Comparison of ENCODE assay signal across 8 cellular contexts in genomic region chr6:125789576-125790402, GRCh38. TPM values are rescaled to one million over a fixed set of nuclear protein-coding genes. Genes with fewer than 3 reads are reported as not detected.
DNase-seq lines count a peak whose midpoint lies in the region; ATAC-seq lines count a peak whose summit lies in the region.

No MANE protein-coding gene starts in this region.

- in situ Hi-C loops in Caki2 (cut with HindIII; ENCODE audit: low pct_unique_long_range_greater_than_20kb, low sequenced_read_pairs), result no loop called here

- H3K9me3 Mint-ChIP-seq in IgD-negative memory B cell, result no peaks in the 10 kb centered on the region

- DNase-seq in Caki2 (ENCODE audit: low read depth) (peak; percentile 74), OCI-M2 (lab: John Stamatoyannopoulos, UW; ENCODE audit: unreplicated experiment) (peak; percentile 63), globus pallidus (ENCODE audit: low spot score) (peak; percentile 81), nucleus accumbens (lab: John Stamatoyannopoulos, UW) (peak in 54 of 56 donors; percentile 9 to 89 (median 66))
- peak; percentile 47 for DNase-seq in activated naive CD4-positive, alpha-beta T cell treated with Interleukin-2 at 50 U/mL for 16 hours

- H3K36me3 Mint-ChIP-seq in IgD-negative memory B cell, result peaks cover 5% of the 10 kb centered on the region

- ATAC-seq in GM21515 (IDR thresholded peaks at IDR 0.05; ENCODE audit: unreplicated experiment) (peak; percentile 20), esophagus mucosa (no peak)

- H3K27me3 Mint-ChIP-seq in IgD-negative memory B cell, result no peaks in the 10 kb centered on the region

- H3K4me1 Mint-ChIP-seq in IgD-negative memory B cell, result peaks cover 29 to 47% (median 37%) of the 10 kb centered on the region in 3 donors

- peak overlapping the region; percentile 86 to 95 (median 91) for H3K4me3 Mint-ChIP-seq in IgD-negative memory B cell

- peak overlapping the region; percentile 90 to 99 (median 97) for H3K27ac Mint-ChIP-seq in IgD-negative memory B cell

RNA-seq across cellular contexts. Expression of gene NCOA7, which starts 1.0 kb away (rescaled TPM):
- 25.9 and 36.1 TPM in 2 replicates for total RNA-seq in Caki2 (2014; rRNA removed; shearing (Covaris generic); ENCODE audit: low replicate concordance)
- polyA plus RNA-seq in IgD-negative memory B cell, result 35.6 TPM
- total RNA-seq in esophagus mucosa, result 59.8 TPM

RNA-seq across cellular contexts. Expression of gene HEY2, which starts 40.4 kb away (rescaled TPM):
- 3.2 TPM in 2 replicates for total RNA-seq in Caki2 (2014; rRNA removed; shearing (Covaris generic); ENCODE audit: low replicate concordance)
- polyA plus RNA-seq in IgD-negative memory B cell, result 0.30 TPM
- total RNA-seq in esophagus mucosa, result 1.6 TPM
